19 cellular contexts compared by ENCODE assay signal in the genomic region with DNA sequence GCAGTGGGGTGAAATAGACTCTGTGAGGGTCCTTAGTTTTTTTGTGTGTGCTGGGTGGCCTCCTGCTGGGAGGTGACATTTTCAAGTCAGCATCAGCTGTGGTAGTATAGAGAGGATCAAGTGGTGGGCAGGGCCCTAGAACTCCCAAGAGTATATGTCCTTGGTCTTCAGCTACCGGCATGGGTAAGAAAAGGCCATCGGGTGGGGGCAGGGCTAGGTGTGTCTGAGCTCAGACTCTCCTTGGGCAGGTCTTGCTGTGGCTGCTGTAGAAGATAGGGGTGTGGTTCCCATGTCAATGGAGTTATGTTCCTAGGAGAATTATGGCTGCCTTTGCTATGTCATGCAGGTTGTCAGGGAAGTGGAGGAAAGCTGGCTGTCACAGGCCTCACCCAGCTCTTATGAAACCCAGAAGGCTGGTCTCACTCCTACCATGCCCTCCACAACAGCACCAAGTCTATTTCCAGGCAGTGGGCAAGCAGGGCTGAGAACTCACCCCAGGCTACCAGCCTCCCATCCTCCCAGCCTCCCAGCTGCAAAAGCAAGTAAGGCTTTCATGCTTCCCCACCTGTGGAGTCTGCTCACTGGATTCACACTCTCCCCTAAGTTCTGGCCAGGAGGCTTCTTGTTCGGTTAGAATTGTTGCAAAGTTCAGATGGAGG.
"Had no signal": no experiment of that assay in that cellular context is flagged by ENCODE, and none has a peak within 500 bp of the region (broad histone marks: within the 10 kb centered on the region; RNA-seq: fewer than 3 reads in every experiment).

No MANE protein-coding gene starts in this region.

- H3K27ac ChIP-seq: ascending aorta, body of pancreas, VCaP had no signal

- H3K4me1 ChIP-seq: ascending aorta, body of pancreas had no signal

- ATAC-seq: activated T-cell treated with anti-CD3 and anti-CD28 coated beads, Interleukin-2, amount 50 U/mL, for 72 hours; body of pancreas; K562 had no signal

- H3K4me3 ChIP-seq: ascending aorta, body of pancreas, K562 had no signal

- H3K27me3 ChIP-seq: ascending aorta, body of pancreas had no signal

- DNase-seq: activated CD4-positive, alpha-beta memory T cell treated with anti-CD3 and anti-CD28 coated beads for 36 hours; activated CD4-positive, alpha-beta T cell treated with anti-CD3 and anti-CD28 coated beads, Interleukin-2, amount 10 ng/mL, durations not matched to agents 7 days and 5 days; activated CD4-positive, CD25-positive, alpha-beta regulatory T cell; activated naive CD4-positive, alpha-beta T cell; activated T-cell treated with anti-CD3 and anti-CD28 coated beads, Interleukin-2, amount 50 U/mL, for 72 hours; central memory CD4-positive, alpha-beta T cell; Kasumi-1; NCI-H1048; NCI-H146; NCI-H187 treated with DMSO at 0.1 percent for 48 hours; NCI-H2081 treated with DMSO at 0.1 percent for 48 hours; NCI-H446; NCI-H524; SK-N-SH; T-helper 1 cell had no signal

- H3K9me3 ChIP-seq: SK-N-SH had no signal

- H3K36me3 ChIP-seq: ascending aorta had no signal
